Comparison of ENCODE assay signal across 9 cellular contexts in the genomic region with DNA sequence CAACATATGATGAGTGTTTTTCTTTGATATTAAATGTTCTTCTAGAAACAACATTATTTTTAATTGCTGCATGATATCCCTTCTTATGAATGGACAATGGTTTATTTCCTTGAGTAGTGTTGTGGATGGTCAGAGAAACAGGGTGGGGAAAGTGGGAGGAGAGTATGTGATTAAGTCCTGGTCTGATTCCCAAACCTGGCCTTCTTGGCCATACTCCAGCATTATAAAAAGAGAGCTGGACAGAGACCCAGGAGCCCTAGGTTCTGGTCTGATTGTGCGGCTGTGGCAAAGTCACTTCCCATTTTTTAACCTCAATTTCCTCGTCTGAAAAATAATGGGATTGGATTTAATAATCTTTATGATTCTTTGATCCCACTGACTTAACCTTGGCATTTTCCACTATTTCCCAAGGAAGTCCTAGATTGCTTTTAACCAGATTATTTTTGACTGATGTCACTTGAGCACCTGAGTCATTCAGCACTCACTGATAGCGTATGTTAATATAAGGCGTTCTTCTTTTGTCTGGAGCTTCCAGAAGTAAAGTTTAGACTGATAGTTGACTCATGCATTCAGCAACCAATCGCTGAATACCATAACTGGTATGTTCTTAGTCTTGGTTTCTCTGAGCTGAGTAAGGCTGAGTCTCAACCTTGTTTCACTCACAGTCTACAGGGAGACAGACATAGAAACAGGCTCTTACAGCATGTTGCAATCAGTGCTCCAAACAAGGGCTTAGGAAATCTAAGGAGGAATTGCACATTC. TPM values are rescaled to one million over a fixed set of nuclear protein-coding genes. Genes with fewer than 3 reads are reported as not detected.
A peak's percentile ranks its signal among the peaks of the same experiment; 100 is the strongest.
DNase-seq lines count a peak whose midpoint lies in the region; ATAC-seq and TF ChIP-seq lines count a peak whose summit lies in the region.
"Had no signal": no experiment of that assay in that cellular context is flagged by ENCODE, and none has a peak within 500 bp of the region (broad histone marks: within the 10 kb centered on the region; RNA-seq: fewer than 3 reads in every experiment).

No MANE protein-coding gene starts in this region.

- no peak overlapping the region for H3K27ac ChIP-seq in WERI-Rb-1

- no peaks in the 10 kb centered on the region for H3K27me3 ChIP-seq in WERI-Rb-1 (ENCODE audit: insufficient read depth, low read depth, severe bottlenecking)

- ATAC-seq in mucosa of descending colon (peak; percentile 55), HG03469 (IDR thresholded peaks at IDR 0.05; ENCODE audit: unreplicated experiment) (no peak)

- no peak overlapping the region for H3K4me3 Mint-ChIP-seq in glutamatergic neuron (ENCODE audit: unreplicated experiment)

- no peaks in the 10 kb centered on the region for H3K36me3 Mint-ChIP-seq in glutamatergic neuron (ENCODE audit: unreplicated experiment)

- H3K4me3 ChIP-seq in epithelial cell of esophagus (ENCODE audit: low read length) (no peak overlapping the region), mucosa of descending colon (no peak overlapping the region), WERI-Rb-1 (ENCODE audit: low read depth, low read length) (no peak overlapping the region)

- H3K36me3 ChIP-seq in mucosa of descending colon (ENCODE audit: low read depth) (no peaks in the 10 kb centered on the region), WERI-Rb-1 (no peaks in the 10 kb centered on the region)

- no peaks in the 10 kb centered on the region for H3K9me3 Mint-ChIP-seq in glutamatergic neuron (ENCODE audit: unreplicated experiment)

- no peak overlapping the region for H3K27ac Mint-ChIP-seq in glutamatergic neuron (ENCODE audit: unreplicated experiment)

- DNase-seq in AG08395 (ENCODE audit: low spot score) (peak; percentile 94), LoVo (ENCODE audit: low spot score) (peak; percentile 64), epithelial cell of esophagus (ENCODE audit: low read depth) (peak; percentile 99), mucosa of descending colon (no peak), glutamatergic neuron (no peak), WERI-Rb-1 (no peak), NOMO-1 treated with dmso at 0.1 percent for 144 hours (lab: John Stamatoyannopoulos, UW; ENCODE audit: unreplicated experiment) (no peak)
- DNase-seq: foreskin melanocyte had no signal

- no peaks in the 10 kb centered on the region for H3K4me1 Mint-ChIP-seq in glutamatergic neuron (ENCODE audit: low read depth, unreplicated experiment)

- TF ChIP-seq CTCF in epithelial cell of esophagus (IDR thresholded peaks at IDR 0.05; ENCODE audit: insufficient read depth, low read depth, low read length, missing control alignments) (no peak), mucosa of descending colon (IDR thresholded peaks at IDR 0.05) (no peak), glutamatergic neuron (IDR thresholded peaks at IDR 0.05; ENCODE audit: partially characterized antibody, unreplicated experiment) (no peak), WERI-Rb-1 (IDR thresholded peaks at IDR 0.05; ENCODE audit: low read depth, low read length) (no peak)

- intact Hi-C loops in mucosa of descending colon (cut with DNase I, micrococcal nuclease): no loop called here

- no peaks in the 10 kb centered on the region for H3K4me1 ChIP-seq in mucosa of descending colon (ENCODE audit: low read depth)

- H3K9me3 ChIP-seq in mucosa of descending colon (no peaks in the 10 kb centered on the region), WERI-Rb-1 (ENCODE audit: severe bottlenecking) (no peaks in the 10 kb centered on the region)

- H3K27me3 Mint-ChIP-seq in glutamatergic neuron (ENCODE audit: unreplicated experiment): no peaks in the 10 kb centered on the region

RNA-seq across cellular contexts. Expression of a gene that starts 26.2 kb away (rescaled TPM):
- total RNA-seq in mucosa of descending colon (10 to 100 TPM in 2 of 3 donors, 1 to 10 TPM in 1; 3.3 to 24.9 (median 13.0) TPM), glutamatergic neuron (ENCODE audit: unreplicated experiment) (not detected)

Comparison
In these comparisons a context has a peak if more than half of its experiments do, and no peak if none do; other contexts are left out.
1. DNase-seq: peak in AG08395 (single experiment), LoVo (single experiment) and epithelial cell of esophagus (single experiment); none in mucosa of descending colon (0 of 3), glutamatergic neuron (single experiment), WERI-Rb-1 (single experiment) and NOMO-1 treated with dmso at 0.1 percent for 144 hours (single experiment).